ENCODE assay signal across 21 cellular contexts in genomic region chr7:91324663-91325062, GRCh38.
DNase-seq lines count a peak whose midpoint lies in the region; ATAC-seq, FAIRE-seq and TF ChIP-seq lines count a peak whose summit lies in the region.
"Had no signal": no experiment of that assay in that cellular context is flagged by ENCODE, and none has a peak within 500 bp of the region (broad histone marks: within the 10 kb centered on the region; RNA-seq: fewer than 3 reads in every experiment).

No MANE protein-coding gene starts in this region.

- TF ChIP-seq CTCF in DOHH2 (IDR thresholded peaks at IDR 0.05; ENCODE audit: low read depth, low read length, poor library complexity, severe bottlenecking) (no peak), K562 (IDR thresholded peaks at IDR 0.05 in 2 of 3, conservative IDR thresholded peaks at IDR 0.05 in 1 of 3; ENCODE audit: insufficient read depth in 2 of 3, low read depth in 1 of 3, low read length in 3 of 3) (no peak), parathyroid adenoma (IDR thresholded peaks at IDR 0.05) (no peak)

- H3K27ac ChIP-seq in DOHH2 (ENCODE audit: low read depth, low read length) (peak overlapping the region; percentile 75), K562 (ENCODE audit: extremely low read depth, low read depth, low read length) (no peak overlapping the region), parathyroid adenoma (no peak overlapping the region)

- no peaks in the 10 kb centered on the region for H3K79me2 ChIP-seq in DOHH2 (ENCODE audit: control insufficient read depth, low read length)
- H3K79me2 ChIP-seq in K562 (ENCODE audit: control insufficient read depth, insufficient read depth, low read length), result no peaks in the 10 kb centered on the region
- no peaks in the 10 kb centered on the region for H3K79me2 ChIP-seq in parathyroid adenoma

- ATAC-seq in K562 (peak; percentile 11), HG03280 (IDR thresholded peaks at IDR 0.05; ENCODE audit: unreplicated experiment) (no peak), HG03342 (IDR thresholded peaks at IDR 0.05; ENCODE audit: unreplicated experiment) (no peak)
- ATAC-seq: GM23338, HepG2 had no signal

- no peak overlapping the region for H3K4me3 ChIP-seq in DOHH2 (ENCODE audit: low read length)
- H3K4me3 ChIP-seq in K562, result no peak overlapping the region
- H3K4me3 ChIP-seq in parathyroid adenoma (ENCODE audit: low read depth, low read length), result no peak overlapping the region
- H3K4me3 ChIP-seq: GM23338 had no signal

- H3K4me1 ChIP-seq in DOHH2 (ENCODE audit: control insufficient read depth, low read length), result peaks cover 40% of the 10 kb centered on the region
- peaks cover 0 to 4% of the 10 kb centered on the region in 2 experiments; a peak in 2 of 5 replicates for H3K4me1 ChIP-seq in K562 (replicated peaks in 1 of 2; ENCODE audit: control insufficient read depth in 2 of 2, insufficient read depth in 2 of 2, low read length in 2 of 2)
- H3K4me1 ChIP-seq in parathyroid adenoma, result no peaks in the 10 kb centered on the region
- H3K4me1 ChIP-seq: BE2C had no signal

- in situ Hi-C loops in K562 (cut with MboI), result no loop called here

- peak overlapping the region; percentile 33; the same call in 1 of the 2 replicates for H2AFZ ChIP-seq in K562 (ENCODE audit: low read depth, low read length)
- H2AFZ ChIP-seq in parathyroid adenoma, result peak overlapping the region; percentile 14
- H2AFZ ChIP-seq: GM23338 had no signal

- H3K27me3 ChIP-seq in DOHH2 (ENCODE audit: control insufficient read depth, low read length) (no peaks in the 10 kb centered on the region), K562 (ENCODE audit: control insufficient read depth in 2 of 2, insufficient read depth in 2 of 2, low read length in 2 of 2) (no peaks in the 10 kb centered on the region), parathyroid adenoma (ENCODE audit: control insufficient read depth, insufficient read depth, low read length) (no peaks in the 10 kb centered on the region)
- H3K27me3 ChIP-seq: BE2C had no signal

- H3K9me2 ChIP-seq in DOHH2 (replicated peaks; ENCODE audit: control insufficient read depth, low read length), result no peaks in the 10 kb centered on the region

- no peaks in the 10 kb centered on the region for H3K9me3 ChIP-seq in DOHH2 (ENCODE audit: control insufficient read depth, insufficient read depth, low read length)
- no peaks in the 10 kb centered on the region for H3K9me3 ChIP-seq in K562 (replicated peaks; ENCODE audit: control insufficient read depth, insufficient read depth, low read depth, low read length)
- no peaks in the 10 kb centered on the region for H3K9me3 ChIP-seq in parathyroid adenoma (ENCODE audit: control insufficient read depth, low read length)
- H3K9me3 ChIP-seq: BE2C had no signal

- BruUV-seq in K562 (replicated peaks; lab: Mats Ljungman, UMichigan), result no TSS peak

- peak; percentile 66 for DNase-seq in NCI-H69 (lab: John Stamatoyannopoulos, UW)
- no peak for DNase-seq in K562 (ENCODE audit: extremely low read depth in 1 of 4, low spot score in 3 of 4)
- no peak for DNase-seq in NCI-H446 (lab: John Stamatoyannopoulos, UW)
- DNase-seq: ACHN; BE2C; C1 segment of cervical spinal cord; CD4-positive, CD25-positive, alpha-beta regulatory T cell; CD8-positive, alpha-beta memory T cell; DMS 273 treated with DMSO at 0.1 percent for 48 hours; DMS53; DND-41; HCEC 1CT had no signal

- TF ChIP-seq RAD21 in K562 (CRISPR knock-in tag; conservative IDR thresholded peaks at IDR 0.05 in 1 of 2, IDR thresholded peaks at IDR 0.05 in 1 of 2), result no peak

- H3K9ac ChIP-seq in K562 (ENCODE audit: insufficient read depth in 1 of 2, low read depth in 2 of 2, low read length in 2 of 2), result no peak overlapping the region
- H3K9ac ChIP-seq in parathyroid adenoma, result no peak overlapping the region

- intact Hi-C loops in K562 (cut with micrococcal nuclease), result no loop called here

- no peak for TF ChIP-seq EP300 in K562 (IDR thresholded peaks at IDR 0.05; ENCODE audit: low read length)

- CTCF ChIA-PET in K562 (lab: Yijun Ruan, JAX; ENCODE audit: low intra/inter-chr PET ratio), result no interaction called here

- FAIRE-seq in K562 (lab: Jason Lieb, UNC), result no peak
- FAIRE-seq: G401.6, GM12891, H54, HepG2 had no signal

- peaks cover 7% of the 10 kb centered on the region; the same call in 1 of the 2 replicates for H3F3A ChIP-seq in DOHH2 (ENCODE audit: control insufficient read depth, insufficient read depth)

- POLR2A ChIA-PET in K562 (lab: Yijun Ruan, JAX), result interaction anchor here (0.7 to 1.4 kb wide), 3 partner anchors 9 to 24 kb away, joined by 3 read pairs; no protein-coding TSS in a partner anchor

- no peaks in the 10 kb centered on the region for H3K36me3 ChIP-seq in DOHH2 (ENCODE audit: control insufficient read depth, low read length)
- no peaks in the 10 kb centered on the region for H3K36me3 ChIP-seq in K562 (ENCODE audit: control insufficient read depth, insufficient read depth, low read length)
- H3K36me3 ChIP-seq in parathyroid adenoma (ENCODE audit: control insufficient read depth, insufficient read depth, low read length), result no peaks in the 10 kb centered on the region
- H3K36me3 ChIP-seq: BE2C had no signal

- H3K9me1 ChIP-seq in K562 (ENCODE audit: control insufficient read depth, insufficient read depth, low read length), result no peaks in the 10 kb centered on the region

- H3K4me2 ChIP-seq in DOHH2 (ENCODE audit: low read length), result no peak overlapping the region; the same call in 1 of the 2 replicates
- no peak overlapping the region for H3K4me2 ChIP-seq in K562 (ENCODE audit: insufficient read depth, low read length)
- H3K4me2 ChIP-seq in parathyroid adenoma (ENCODE audit: low read length), result no peak overlapping the region
- H3K4me2 ChIP-seq: GM23338 had no signal

- no peak for TF ChIP-seq POLR2A in K562 (conservative IDR thresholded peaks at IDR 0.05)

- WGBS in K562 (ENCODE audit: insufficient coverage, low coverage, missing lambda C conversion rate), result 16% methylated on average over 4 of the region's 4 CpGs

- H4K20me1 ChIP-seq in DOHH2 (ENCODE audit: control insufficient read depth, insufficient read depth, low read depth, low read length) (no peaks in the 10 kb centered on the region), K562 (replicated peaks; ENCODE audit: control insufficient read depth, insufficient read depth, low read length) (no peaks in the 10 kb centered on the region)

TF ChIP-seq in K562, 482 proteins besides CTCF, POLR2A, EP300 and RAD21:
- TF ChIP-seq ARHGAP35 (IDR thresholded peaks at IDR 0.05; ENCODE audit: partially characterized antibody), result no peak
- TF ChIP-seq KAT7 (CRISPR knock-in tag; IDR thresholded peaks at IDR 0.05; ENCODE audit: borderline replicate concordance), result no peak
- TF ChIP-seq E2F6 (IDR thresholded peaks at IDR 0.05; ENCODE audit: borderline replicate concordance in 1 of 2, extremely low read depth in 1 of 2, insufficient read depth in 1 of 2, insufficient read length in 1 of 2, low read depth in 1 of 2, low read length in 1 of 2, poor library complexity in 1 of 2, severe bottlenecking in 1 of 2), result no peak
- TF ChIP-seq ZNF184 (CRISPR knock-in tag; IDR thresholded peaks at IDR 0.05), result no peak
- no peak for TF ChIP-seq SMARCA5 (IDR thresholded peaks at IDR 0.05)
- TF ChIP-seq ZBTB5 (IDR thresholded peaks at IDR 0.05), result no peak
- TF ChIP-seq ADNP (tag; IDR thresholded peaks at IDR 0.05), result no peak
- no peak for TF ChIP-seq COPS2 (conservative IDR thresholded peaks at IDR 0.05)
- no peak for TF ChIP-seq KDM4B (IDR thresholded peaks at IDR 0.05; ENCODE audit: borderline replicate concordance in 2 of 2, low read depth in 1 of 2)
- no peak for TF ChIP-seq HDGF (IDR thresholded peaks at IDR 0.05)
- TF ChIP-seq TRIM24 (IDR thresholded peaks at IDR 0.05), result no peak
- no peak for TF ChIP-seq SMARCB1 (IDR thresholded peaks at IDR 0.05; ENCODE audit: insufficient read length, low read depth)
- TF ChIP-seq CBX1 (IDR thresholded peaks at IDR 0.05; ENCODE audit: low read depth), result no peak
- TF ChIP-seq JUND (IDR thresholded peaks at IDR 0.05; ENCODE audit: borderline replicate concordance, low read depth, low read length), result no peak
- TF ChIP-seq JUND (tag; IDR thresholded peaks at IDR 0.05; ENCODE audit: borderline replicate concordance, low read depth, low read length), result no peak
- no peak for TF ChIP-seq NELFE (IDR thresholded peaks at IDR 0.05; ENCODE audit: insufficient read depth, insufficient read length)
- TF ChIP-seq LEF1 (IDR thresholded peaks at IDR 0.05), result no peak
- TF ChIP-seq SMC3 (conservative IDR thresholded peaks at IDR 0.05; ENCODE audit: insufficient read depth, low read depth, low read length), result no peak
- TF ChIP-seq ZFPM2 (CRISPR knock-in tag; IDR thresholded peaks at IDR 0.05), result no peak
